ENCODE assay signal across 17 cellular contexts in genomic region chr11:132050081-132050480, GRCh38.
A peak's percentile ranks its signal among the peaks of the same experiment; 100 is the strongest.
DNase-seq lines count a peak whose midpoint lies in the region; ATAC-seq and TF ChIP-seq lines count a peak whose summit lies in the region.
"Had no signal": no experiment of that assay in that cellular context is flagged by ENCODE, and none has a peak within 500 bp of the region (broad histone marks: within the 10 kb centered on the region; RNA-seq: fewer than 3 reads in every experiment).

No MANE protein-coding gene starts in this region.

- peak overlapping the region; percentile 39 for H4K8ac ChIP-seq in mesenchymal stem cell (ENCODE audit: low read length)

- no peaks in the 10 kb centered on the region for H3K27me3 ChIP-seq in mesenchymal stem cell (ENCODE audit: control insufficient read depth in 1 of 2, insufficient read depth in 1 of 2, low read length in 2 of 2)
- H3K27me3 ChIP-seq in skeletal muscle satellite cell (ENCODE audit: control insufficient read depth, insufficient read depth, low read length): no peaks in the 10 kb centered on the region
- H3K27me3 ChIP-seq: BE2C had no signal

- intact Hi-C loops in Right ventricle myocardium superior (cut with DNase I) (no loop called here), Right ventricle myocardium inferior (cut with DNase I) (no loop called here)

- no peak for TF ChIP-seq CTCF in GM13976 (IDR thresholded peaks at IDR 0.05; ENCODE audit: borderline replicate concordance, control extremely low read depth, extremely low read depth, insufficient read depth, missing control alignments)

- peak overlapping the region; percentile 18 to 34 for H3K18ac ChIP-seq in mesenchymal stem cell (ENCODE audit: low read depth in 1 of 2, low read length in 2 of 2)

- ATAC-seq in Right ventricle myocardium superior (ENCODE audit: poor library complexity) (peak; percentile 34), Right ventricle myocardium inferior (no peak), GM18511 (IDR thresholded peaks at IDR 0.05; ENCODE audit: unreplicated experiment) (no peak)

- H3K4me3 ChIP-seq in mesenchymal stem cell (ENCODE audit: insufficient read depth in 1 of 2, low read depth in 1 of 2, low read length in 2 of 2) (no peak overlapping the region), skeletal muscle satellite cell (ENCODE audit: low read length) (no peak overlapping the region)

- no peak overlapping the region for H2BK120ac ChIP-seq in mesenchymal stem cell (ENCODE audit: low read depth, low read length)

- in situ Hi-C loops in GM13976 (cut with MboI; ENCODE audit: low sequenced_read_pairs, unreplicated experiment): no loop called here

- H3K4ac ChIP-seq in mesenchymal stem cell (ENCODE audit: low read depth in 1 of 2, low read length in 2 of 2): peak overlapping the region in 1 of 2 experiments; percentile 41

- H3K9ac ChIP-seq in mesenchymal stem cell (ENCODE audit: low read length) (no peak overlapping the region), skeletal muscle satellite cell (ENCODE audit: low read depth, low read length) (peak overlapping the region; percentile 31)

- peaks cover 0 to 5% of the 10 kb centered on the region in 2 experiments for H3K36me3 ChIP-seq in mesenchymal stem cell (ENCODE audit: control insufficient read depth in 1 of 2, insufficient read depth in 2 of 2, low read depth in 1 of 2, low read length in 2 of 2)
- no peaks in the 10 kb centered on the region for H3K36me3 ChIP-seq in skeletal muscle satellite cell (ENCODE audit: insufficient read depth, low read length)
- H3K36me3 ChIP-seq: BE2C had no signal

- no peak overlapping the region for H2BK15ac ChIP-seq in mesenchymal stem cell (ENCODE audit: low read depth, poor library complexity, severe bottlenecking)

- 87% methylated on average over 3 of the region's 3 CpGs for WGBS in mesenchymal stem cell

- peaks cover 8% of the 10 kb centered on the region for H3K79me1 ChIP-seq in mesenchymal stem cell (replicated peaks; ENCODE audit: low read length, poor library complexity, severe bottlenecking)

- no peak overlapping the region for H2AFZ ChIP-seq in mesenchymal stem cell (ENCODE audit: low read depth, low read length)

- H4K91ac ChIP-seq in mesenchymal stem cell (ENCODE audit: low read length): peak overlapping the region; percentile 43

- H2AK5ac ChIP-seq in mesenchymal stem cell (ENCODE audit: low read length, severe bottlenecking): peak overlapping the region; percentile 70

- H3K14ac ChIP-seq in mesenchymal stem cell (ENCODE audit: low read length in 2 of 2): no peak overlapping the region

- H3K23ac ChIP-seq in mesenchymal stem cell (ENCODE audit: low read length in 2 of 2): no peak overlapping the region

- peak overlapping the region; percentile 65 for H3K27ac ChIP-seq in mesenchymal stem cell (ENCODE audit: low read length, poor library complexity, severe bottlenecking)

- H3K9me3 ChIP-seq in mesenchymal stem cell (ENCODE audit: control insufficient read depth, low read length): no peaks in the 10 kb centered on the region
- H3K9me3 ChIP-seq in skeletal muscle satellite cell (replicated peaks; ENCODE audit: low read length): no peaks in the 10 kb centered on the region
- H3K9me3 ChIP-seq: BE2C, Caco-2 had no signal

- no peak overlapping the region for H2BK5ac ChIP-seq in mesenchymal stem cell (ENCODE audit: low read depth, low read length, poor library complexity, severe bottlenecking)

- H2BK12ac ChIP-seq in mesenchymal stem cell (ENCODE audit: low read length in 2 of 2): no peak overlapping the region

- DNase-seq in Right ventricle myocardium superior (no peak), Right ventricle myocardium inferior (ENCODE audit: missing footprints) (no peak), NCI-H69 (lab: John Stamatoyannopoulos, UW) (peak; percentile 38), mesenchymal stem cell (no peak), GM13976 (ENCODE audit: low spot score) (no peak), SIG-M5 treated with dmso at 0.1 percent for 504 hours (lab: John Stamatoyannopoulos, UW; ENCODE audit: unreplicated experiment) (no peak)
- DNase-seq: BE2C; Caco-2; CD4-positive, alpha-beta T cell; KG1; NCI-H1048; NCI-H1436; NCI-H1930; NCI-H446 treated with DMSO at 0.1 percent for 48 hours; SHP77 had no signal

- H3K4me1 ChIP-seq in mesenchymal stem cell (ENCODE audit: control insufficient read depth, insufficient read depth, low read depth, low read length): peaks cover 26% of the 10 kb centered on the region
- H3K4me1 ChIP-seq in skeletal muscle satellite cell (ENCODE audit: control insufficient read depth, insufficient read depth, low read length): peaks cover 64% of the 10 kb centered on the region
- H3K4me1 ChIP-seq: BE2C, Caco-2 had no signal

- H3K4me2 ChIP-seq in mesenchymal stem cell (ENCODE audit: low read length, poor library complexity, severe bottlenecking) (peak overlapping the region; percentile 23), skeletal muscle satellite cell (ENCODE audit: low read length) (no peak overlapping the region)
